9 cellular contexts compared by ENCODE assay signal in the genomic region with DNA sequence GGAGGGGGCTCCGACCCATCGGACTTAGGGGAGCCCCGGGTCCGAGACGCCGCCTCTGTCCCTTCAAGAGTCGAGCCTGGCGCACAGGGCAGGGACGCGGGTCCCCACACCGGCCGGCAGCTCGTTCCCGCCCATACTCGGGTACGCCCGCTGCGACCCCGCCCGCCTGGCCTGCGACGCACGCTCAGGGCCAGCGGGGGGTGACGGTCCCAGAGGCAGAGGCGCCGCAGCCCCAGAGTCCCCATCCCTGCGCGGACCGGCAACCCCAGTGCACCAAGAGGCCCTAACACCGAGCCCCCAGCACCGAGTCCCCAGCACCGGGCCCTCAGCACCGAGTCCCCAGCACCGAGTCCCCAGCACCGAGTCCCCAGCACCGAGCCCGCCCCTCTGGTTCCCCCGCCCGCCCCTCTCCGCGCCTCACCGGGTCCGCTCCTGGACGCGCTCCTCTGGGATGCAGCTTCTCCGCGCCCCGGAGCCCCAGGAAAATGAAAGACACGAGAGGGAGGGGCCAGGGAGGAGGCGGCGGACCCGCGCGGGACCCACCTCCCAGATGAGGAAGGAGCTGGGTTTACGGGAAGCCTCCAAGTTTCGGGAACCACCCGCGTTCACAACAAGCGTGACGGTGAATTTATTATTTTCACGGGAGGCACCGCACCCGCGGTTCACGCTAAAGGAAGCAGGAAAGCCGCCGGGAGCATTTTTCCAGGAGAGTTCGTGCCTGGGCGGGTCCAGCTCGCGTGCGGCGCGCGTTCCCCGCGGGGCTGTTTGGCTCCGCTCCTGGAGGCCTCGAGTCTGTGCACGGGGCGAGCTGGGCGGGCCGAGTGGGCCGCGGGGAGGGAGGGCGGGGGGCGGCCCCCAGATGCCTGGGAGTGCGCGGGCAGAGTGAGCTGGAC. TPM values are rescaled to one million over a fixed set of nuclear protein-coding genes. Genes with fewer than 3 reads are reported as not detected.
DNase-seq lines count a peak whose midpoint lies in the region; ATAC-seq, FAIRE-seq and TF ChIP-seq lines count a peak whose summit lies in the region.
"Had no signal": no experiment of that assay in that cellular context is flagged by ENCODE, and none has a peak within 500 bp of the region (broad histone marks: within the 10 kb centered on the region; RNA-seq: fewer than 3 reads in every experiment).

Gene SECTM1 (minus strand): TSS at position 488 of the 893 bp plus-strand sequence. CDS start 6,526 bp downstream, outside the sequence.

- 2% methylated on average over 74 to 90 of the region's 90 CpGs for WGBS in esophagus, 2 donors

- no peaks in the 10 kb centered on the region for H3F3A ChIP-seq in GM23338 (replicated peaks; ENCODE audit: low read depth)

- H3K4me2 ChIP-seq in GM23338 = peak within 1 kb of the TSS; percentile 83

- peak within 1 kb of the TSS; percentile 46 for H3K9ac ChIP-seq in SK-N-MC (ENCODE audit: insufficient read length)

- no peaks in the 10 kb centered on the region for H3K9me2 ChIP-seq in GM23338 (ENCODE audit: insufficient read depth)

- peaks cover 20% of the 10 kb centered on the region for H3K4me1 Mint-ChIP-seq in GM23338
- H3K4me1 Mint-ChIP-seq in natural killer cell = peaks cover 18 to 28% of the 10 kb centered on the region in 2 donors

- ATAC-seq in GM23338 (peak; percentile 44), natural killer cell (peak; percentile 31 to 54 (median 48)), HG03095 (IDR thresholded peaks at IDR 0.05; ENCODE audit: unreplicated experiment) (no peak), HG02678 (IDR thresholded peaks at IDR 0.05; ENCODE audit: unreplicated experiment) (no peak)

- TF ChIP-seq POLR2A in H54 (IDR thresholded peaks at IDR 0.05; ENCODE audit: low read depth, low read length) = no peak

- in situ Hi-C loops in GM13977 (cut with MboI; ENCODE audit: low pct_unique_long_range_greater_than_20kb, low sequenced_read_pairs, unreplicated experiment) = no loop called here

- peaks cover 7% of the 10 kb centered on the region for H3K4me1 ChIP-seq in GM23338 (ENCODE audit: insufficient read depth)
- peaks cover 6 to 35% of the 10 kb centered on the region in 2 donors for H3K4me1 ChIP-seq in esophagus (ENCODE audit: control insufficient read depth in 2 of 2, insufficient read depth in 2 of 2, low read length in 1 of 2)

- FAIRE-seq in H54 (lab: Jason Lieb, UNC) = no peak
- FAIRE-seq: TTC549 had no signal

- H3K4me3 Mint-ChIP-seq in GM23338 (peak within 1 kb of the TSS; percentile 58), natural killer cell (peak within 1 kb of the TSS; percentile 99)

- H3K4me3 ChIP-seq in GM23338 (peak within 1 kb of the TSS; percentile 60), SK-N-MC (peak within 1 kb of the TSS; percentile 81), esophagus (ENCODE audit: low read depth in 1 of 2, low read length in 2 of 2) (peak within 1 kb of the TSS; percentile 47 to 55)

- no peak for TF ChIP-seq CTCF in GM23338 (conservative IDR thresholded peaks at IDR 0.05; ENCODE audit: low read depth in 2 of 2)
- TF ChIP-seq CTCF in natural killer cell (IDR thresholded peaks at IDR 0.05) = no peak
- no peak for TF ChIP-seq CTCF in GM13977 (IDR thresholded peaks at IDR 0.05; ENCODE audit: extremely low read depth, insufficient read depth, missing control alignments)

- H3K36me3 Mint-ChIP-seq in GM23338 (ENCODE audit: low read depth) (no peaks in the 10 kb centered on the region; the same call in 2 of the 3 replicates), natural killer cell (no peaks in the 10 kb centered on the region)

- no peaks in the 10 kb centered on the region for H3K79me2 ChIP-seq in GM23338 (replicated peaks; ENCODE audit: insufficient read depth)

- no peak within 1 kb of the TSS for H3K27ac Mint-ChIP-seq in GM23338
- peak within 1 kb of the TSS; percentile 84 to 93 for H3K27ac Mint-ChIP-seq in natural killer cell

- intact Hi-C loops in natural killer cell (cut with micrococcal nuclease) = no loop called here

- DNase-seq in GM23338 (ENCODE audit: low spot score) = peak; percentile 71
- no peak for DNase-seq in SK-N-MC (ENCODE audit: low read depth, low spot score)
- no peak for DNase-seq in natural killer cell
- DNase-seq in H54 (ENCODE audit: insufficient read length, low spot score) = no peak
- no peak for DNase-seq in GM13977 (ENCODE audit: low spot score)

- H3K9me3 Mint-ChIP-seq in GM23338 (no peaks in the 10 kb centered on the region), natural killer cell (no peaks in the 10 kb centered on the region)

- H3K36me3 ChIP-seq in GM23338 (ENCODE audit: insufficient read depth) (no peaks in the 10 kb centered on the region), SK-N-MC (ENCODE audit: insufficient read depth, low read length) (no peaks in the 10 kb centered on the region), esophagus (ENCODE audit: control insufficient read depth in 2 of 2, insufficient read depth in 2 of 2, low read length in 1 of 2) (no peaks in the 10 kb centered on the region)

- peak within 1 kb of the TSS; percentile 84; the same call in 1 of the 2 replicates for H2AFZ ChIP-seq in GM23338

- H3K27me3 ChIP-seq in GM23338 (ENCODE audit: insufficient read depth) (peaks cover 62% of the 10 kb centered on the region), esophagus (ENCODE audit: control insufficient read depth in 1 of 2, insufficient read depth in 2 of 2, low read length in 2 of 2) (no peaks in the 10 kb centered on the region)

- H3K9me3 ChIP-seq in SK-N-MC (ENCODE audit: low read depth, low read length) (no peaks in the 10 kb centered on the region), esophagus (ENCODE audit: control insufficient read depth in 2 of 2, insufficient read depth in 1 of 2, low read depth in 1 of 2, low read length in 1 of 2) (no peaks in the 10 kb centered on the region)

- no peak within 1 kb of the TSS for H3K27ac ChIP-seq in GM23338 (ENCODE audit: low read depth)
- no peak within 1 kb of the TSS for H3K27ac ChIP-seq in SK-N-MC
- H3K27ac ChIP-seq in esophagus (ENCODE audit: low read depth in 2 of 2, low read length in 1 of 2) = peak within 1 kb of the TSS; percentile 47 to 62

- H3K27me3 Mint-ChIP-seq in GM23338 (ENCODE audit: insufficient read depth, low read depth, poor library complexity) (peaks cover 63% of the 10 kb centered on the region), natural killer cell (ENCODE audit: low read depth in 2 of 2) (peaks cover 0 to 4% of the 10 kb centered on the region in 2 donors)

- 0 out of 2 replicates have a peak, but pooled peaks cover 5% of the 10 kb centered on the region for H4K20me1 ChIP-seq in GM23338 (replicated peaks; ENCODE audit: insufficient read depth)

TF ChIP-seq in GM23338, 12 proteins besides CTCF, POLR2A, EP300 and RAD21:
- TF ChIP-seq NANOG (IDR thresholded peaks at IDR 0.05; ENCODE audit: borderline replicate concordance) (no peak), EZH2 (IDR thresholded peaks at IDR 0.05; ENCODE audit: low read depth, unreplicated experiment) (peak; percentile 64)

RNA-seq across cellular contexts. Expression of gene SECTM1, which starts in this region (rescaled TPM):
- total RNA-seq in GM23338 (2014; rRNA removed; shearing (Covaris generic)) = 0.16 and 1.3 TPM in 2 replicates
- polyA plus RNA-seq in GM23338 (2016; fragmentation: Nextera tagmentation; extraction: Ambion mirVana) = 0.21 TPM in 1 of 2 replicates, not detected in the other
- polyA plus RNA-seq in esophagus = 10 to 100 TPM in 1 of 2 donors, 1 to 10 TPM in 1; 2.2 to 10.8 TPM
- 10 to 100 TPM in 1 of 3 donors, 1 to 10 TPM in 2; 3.6 to 11.2 (median 6.3) TPM for total RNA-seq in natural killer cell

Comparison
In these comparisons a context has a peak if more than half of its experiments do, and no peak if none do; other contexts are left out.
1. ATAC-seq: peak in GM23338 (single experiment) and natural killer cell (3 of 3); none in HG03095 (single experiment) and HG02678 (single experiment).
2. H3K27ac ChIP-seq: peak in esophagus (2 of 2); none in GM23338 (single experiment) and SK-N-MC (single experiment).
3. Peak in every context shown above with its lines, with median percentiles within 50 percentile points of each other: H3K4me3 ChIP-seq.